ENCODE assay signal across 10 cellular contexts in genomic region chr11:111923351-111923788, GRCh38. TPM values are rescaled to one million over a fixed set of nuclear protein-coding genes. Genes with fewer than 3 reads are reported as not detected.
DNase-seq lines count a peak whose midpoint lies in the region; ATAC-seq and TF ChIP-seq lines count a peak whose summit lies in the region.
"Had no signal": no experiment of that assay in that cellular context is flagged by ENCODE, and none has a peak within 500 bp of the region (broad histone marks: within the 10 kb centered on the region; RNA-seq: fewer than 3 reads in every experiment).

No MANE protein-coding gene starts in this region.

- no peaks in the 10 kb centered on the region for H3K79me2 ChIP-seq in Loucy (ENCODE audit: insufficient read depth, low read length)

- in situ Hi-C loops in GM13976 (cut with MboI; ENCODE audit: low sequenced_read_pairs, unreplicated experiment) = no loop called here

- no peak for TF ChIP-seq POLR2A in right lobe of liver (IDR thresholded peaks at IDR 0.05)

- DNase-seq in choroid plexus epithelial cell (ENCODE audit: low read depth) (peak; percentile 50), right lobe of liver (no peak), superior temporal gyrus (ENCODE audit: extremely low spot score) (peak; percentile 18), SK-N-DZ (ENCODE audit: low spot score) (no peak), GM13976 (ENCODE audit: low spot score) (no peak), NCI-H446 (lab: John Stamatoyannopoulos, UW) (no peak)
- DNase-seq in activated T-cell treated with anti-CD3 and anti-CD28 coated beads, Interleukin-2, amount 50 U/mL, for 1 hour = no peak
- DNase-seq: GOT3 had no signal

- TF ChIP-seq CTCF in Loucy (conservative IDR thresholded peaks at IDR 0.05; ENCODE audit: low read length) (no peak), choroid plexus epithelial cell (conservative IDR thresholded peaks at IDR 0.05; ENCODE audit: low read depth, low read length) (no peak), right lobe of liver (IDR thresholded peaks at IDR 0.05) (no peak), GM13976 (IDR thresholded peaks at IDR 0.05; ENCODE audit: borderline replicate concordance, control extremely low read depth, extremely low read depth, insufficient read depth, missing control alignments) (no peak)

- H3K27me3 ChIP-seq in Loucy (ENCODE audit: insufficient read depth, low read length, poor library complexity, severe bottlenecking) = no peaks in the 10 kb centered on the region
- no peaks in the 10 kb centered on the region for H3K27me3 ChIP-seq in right lobe of liver

- no peaks in the 10 kb centered on the region for H3K9me3 ChIP-seq in Loucy (ENCODE audit: insufficient read depth, low read depth, low read length)
- H3K9me3 ChIP-seq in right lobe of liver = no peaks in the 10 kb centered on the region

- H3K27ac ChIP-seq in right lobe of liver = peak overlapping the region; percentile 25 to 84 (median 35)

- no peak for ATAC-seq in right lobe of liver
- ATAC-seq: PC-3 had no signal

- 46% methylated on average over 5 of the region's 5 CpGs for WGBS in right lobe of liver (ENCODE audit: insufficient coverage, low coverage, low lambda C conversion rate, missing lambda C conversion rate)

- no peaks in the 10 kb centered on the region for H3K36me3 ChIP-seq in Loucy (ENCODE audit: insufficient read depth, low read length)
- H3K36me3 ChIP-seq in right lobe of liver = no peaks in the 10 kb centered on the region

- H3K4me2 ChIP-seq in Loucy (ENCODE audit: low read depth, low read length, poor library complexity, severe bottlenecking) = no peak overlapping the region

- no peaks in the 10 kb centered on the region for H3F3A ChIP-seq in Loucy (ENCODE audit: low read depth)

- peak overlapping the region; percentile 20; the same call in 1 of the 2 replicates for H2AFZ ChIP-seq in Loucy (ENCODE audit: low read length)

- intact Hi-C loops in right lobe of liver (cut with DNase I) = no loop called here

- no peaks in the 10 kb centered on the region for H4K20me1 ChIP-seq in Loucy (ENCODE audit: insufficient read depth, low read length, poor library complexity, severe bottlenecking)

- no peak overlapping the region for H3K4me3 ChIP-seq in Loucy (ENCODE audit: low read length, poor library complexity, severe bottlenecking)
- H3K4me3 ChIP-seq in choroid plexus epithelial cell (ENCODE audit: low read depth, low read length) = no peak overlapping the region
- H3K4me3 ChIP-seq in right lobe of liver = no peak overlapping the region

- H3K4me1 ChIP-seq in Loucy (ENCODE audit: insufficient read depth, low read length, poor library complexity, severe bottlenecking) (peaks cover 7% of the 10 kb centered on the region), right lobe of liver (peaks cover 0 to 57% (median 9%) of the 10 kb centered on the region in 4 donors)

- H3K9me2 ChIP-seq in Loucy (replicated peaks; ENCODE audit: low read depth, low read length) = no peaks in the 10 kb centered on the region

- no peak overlapping the region for H3K9ac ChIP-seq in Loucy (ENCODE audit: low read depth, low read length, poor library complexity, severe bottlenecking)

RNA-seq across cellular contexts. Expression of gene C11orf52, which starts 4.7 kb away (rescaled TPM):
- 10 to 100 TPM in 4 of 6 experiments, 1 to 10 TPM in 2; 6.4 to 12.6 (median 10.3) TPM for total RNA-seq in right lobe of liver
- polyA plus RNA-seq in SK-N-DZ (2014; cell fraction: cytosol; rRNA removed) = 0.21 and 0.95 TPM in 2 replicates
- polyA plus RNA-seq in SK-N-DZ (2014; cell fraction: nucleus; rRNA removed) = 0.14 TPM in 1 of 2 replicates, not detected in the other

RNA-seq across cellular contexts. Expression of gene HSPB2, which starts 10.8 kb away (rescaled TPM):
- under 1 TPM in 2 of 6 experiments, not detected in 4; 0.20 to 0.49 TPM for total RNA-seq in right lobe of liver
- polyA plus RNA-seq in SK-N-DZ (2014; cell fraction: cytosol; rRNA removed) = not detected in 2 replicates
- polyA plus RNA-seq in SK-N-DZ (2014; cell fraction: nucleus; rRNA removed) = not detected in 2 replicates
- total RNA-seq: PC-3 had no signal

RNA-seq across cellular contexts. Expression of gene CRYAB, which starts 11.8 kb away (rescaled TPM):
- 10 to 100 TPM in 2 of 6 experiments, 1 to 10 TPM in 4; 3.6 to 10.5 (median 6.7) TPM for total RNA-seq in right lobe of liver
- 0.56 TPM in 1 of 2 replicates, not detected in the other for polyA plus RNA-seq in SK-N-DZ (2014; cell fraction: cytosol; rRNA removed)
- polyA plus RNA-seq in SK-N-DZ (2014; cell fraction: nucleus; rRNA removed) = not detected in 2 replicates
- total RNA-seq: PC-3 had no signal

RNA-seq across cellular contexts. Expression of gene DIXDC1, which starts 13.8 kb away (rescaled TPM):
- 10 to 100 TPM in 1 of 6 experiments, 1 to 10 TPM in 5; 4.5 to 10.4 (median 8.0) TPM for total RNA-seq in right lobe of liver
- 13.5 and 16.2 TPM in 2 replicates for polyA plus RNA-seq in SK-N-DZ (2014; cell fraction: cytosol; rRNA removed)
- 9.7 and 10.8 TPM in 2 replicates for polyA plus RNA-seq in SK-N-DZ (2014; cell fraction: nucleus; rRNA removed)

RNA-seq across cellular contexts. Expression of gene CFAP68, which starts 44.0 kb away (rescaled TPM):
- 10 to 100 TPM; 10.6 to 22.9 (median 15.7) TPM for total RNA-seq in right lobe of liver
- polyA plus RNA-seq in SK-N-DZ (2014; cell fraction: cytosol; rRNA removed) = 16.2 and 17.6 TPM in 2 replicates
- polyA plus RNA-seq in SK-N-DZ (2014; cell fraction: nucleus; rRNA removed) = 27.3 and 28.7 TPM in 2 replicates

Comparison
In these comparisons a context has a peak if more than half of its experiments do, and no peak if none do; other contexts are left out.
1. DNase-seq: peak in choroid plexus epithelial cell (single experiment) and superior temporal gyrus (single experiment); none in right lobe of liver (0 of 3), SK-N-DZ (single experiment), activated T-cell treated with anti-CD3 and anti-CD28 coated beads, Interleukin-2, amount 50 U/mL, for 1 hour (single experiment), GM13976 (single experiment) and NCI-H446 (0 of 2).